ENCODE assay signal across 23 cellular contexts in the genomic region with DNA sequence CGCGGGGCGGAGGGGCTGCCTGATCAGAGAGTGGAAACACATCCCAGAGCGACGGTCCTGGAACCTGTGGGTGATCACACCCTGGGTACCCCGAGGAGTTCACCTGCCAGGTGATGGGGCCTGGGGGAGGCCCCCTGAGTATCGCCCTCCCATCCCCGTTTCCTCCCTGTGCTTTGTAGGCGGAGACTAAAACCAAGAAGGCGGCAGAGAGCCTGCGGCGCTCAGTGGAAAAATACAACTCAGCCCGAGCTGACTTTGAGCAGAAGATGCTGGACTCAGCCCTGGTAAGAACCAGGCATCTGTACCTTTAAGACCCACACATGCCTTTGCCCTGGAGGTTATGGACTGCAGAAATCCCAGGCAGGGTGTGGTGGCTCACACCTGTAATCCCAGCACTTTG. TPM values are rescaled to one million over a fixed set of nuclear protein-coding genes. Genes with fewer than 3 reads are reported as not detected.
DNase-seq lines count a peak whose midpoint lies in the region; ATAC-seq and TF ChIP-seq lines count a peak whose summit lies in the region.
"Had no signal": no experiment of that assay in that cellular context is flagged by ENCODE, and none has a peak within 500 bp of the region (broad histone marks: within the 10 kb centered on the region; RNA-seq: fewer than 3 reads in every experiment).

No MANE protein-coding gene starts in this region.

- H3K4me2 ChIP-seq in hepatocyte, result no peak overlapping the region
- H3K4me2 ChIP-seq: A549; BLaER1 treated with 17β-estradiol and CSF1 and Interleukin-3, amounts not matched to agents 10 nM and 100 nM had no signal

- no peak overlapping the region for H3K4me3 Mint-ChIP-seq in stimulated activated memory B cell treated with anti-CD40 and anti-IgM and Interleukin-4, amounts not matched to agents 10 μg/mL and 1 μg/mL and 100 μg/mL, for 72 hours
- H3K4me3 Mint-ChIP-seq: B cell; CD4-positive, alpha-beta T cell; CD8-positive, alpha-beta T cell had no signal

- TF ChIP-seq CTCF in dorsolateral prefrontal cortex (IDR thresholded peaks at IDR 0.05 in 54 of 56, conservative IDR thresholded peaks at IDR 0.05 in 2 of 56; ENCODE audit: low read depth in 1 of 56, partially characterized antibody in 56 of 56) (no peak), hepatocyte (IDR thresholded peaks at IDR 0.05; ENCODE audit: poor library complexity) (no peak)

- intact Hi-C loops in dorsolateral prefrontal cortex (cut with DNase I) (loop anchor here in 1 of 2 donors (5.0 kb wide), 1 partner anchor 63 kb away; no protein-coding TSS in a partner anchor), left ventricle myocardium superior (cut with micrococcal nuclease) (no loop called here)

- H3K27ac Mint-ChIP-seq in stimulated activated memory B cell treated with anti-CD40 and anti-IgM and Interleukin-4, amounts not matched to agents 10 μg/mL and 1 μg/mL and 100 μg/mL, for 72 hours, result peak overlapping the region; percentile 53
- H3K27ac Mint-ChIP-seq: CD4-positive, alpha-beta T cell; CD8-positive, alpha-beta T cell had no signal

- H2AFZ ChIP-seq in hepatocyte, result no peak overlapping the region

- H3K27ac ChIP-seq in dorsolateral prefrontal cortex (peak overlapping the region in 41 of 59 donors; percentile 2 to 77 (median 49)), temporal lobe (ENCODE audit: low read depth, low read length) (peak overlapping the region; percentile 40), hepatocyte (no peak overlapping the region)
- H3K27ac ChIP-seq: 22Rv1; A549; BLaER1 treated with 17β-estradiol and CSF1 and Interleukin-3, amounts not matched to agents 10 nM and 100 nM; C4-2B had no signal

- peaks cover 64% of the 10 kb centered on the region for H3K36me3 Mint-ChIP-seq in stimulated activated memory B cell treated with anti-CD40 and anti-IgM and Interleukin-4, amounts not matched to agents 10 μg/mL and 1 μg/mL and 100 μg/mL, for 72 hours

- no peaks in the 10 kb centered on the region for H3K4me1 ChIP-seq in hepatocyte (ENCODE audit: insufficient read depth)
- H3K4me1 ChIP-seq: Caco-2 had no signal

- ATAC-seq in stimulated activated memory B cell treated with anti-CD40 and anti-IgM and Interleukin-4, amounts not matched to agents 10 μg/mL and 1 μg/mL and 100 μg/mL, for 72 hours, result no peak
- ATAC-seq in GM19328 (IDR thresholded peaks at IDR 0.05; ENCODE audit: unreplicated experiment) (no peak), left ventricle myocardium superior (no peak)
- ATAC-seq: A549; CD8-positive, alpha-beta T cell; GM12878 had no signal

- H3K36me3 ChIP-seq in hepatocyte (replicated peaks; ENCODE audit: insufficient read depth, low read depth), result no peaks in the 10 kb centered on the region

- H3K27me3 Mint-ChIP-seq in stimulated activated memory B cell treated with anti-CD40 and anti-IgM and Interleukin-4, amounts not matched to agents 10 μg/mL and 1 μg/mL and 100 μg/mL, for 72 hours, result no peaks in the 10 kb centered on the region
- H3K27me3 Mint-ChIP-seq: B cell; CD4-positive, alpha-beta T cell had no signal

- peaks cover 31% of the 10 kb centered on the region for H3K4me1 Mint-ChIP-seq in stimulated activated memory B cell treated with anti-CD40 and anti-IgM and Interleukin-4, amounts not matched to agents 10 μg/mL and 1 μg/mL and 100 μg/mL, for 72 hours

- 90% methylated on average over 12 of the region's 13 CpGs for WGBS in hepatocyte (ENCODE audit: low lambda C conversion rate, missing lambda C conversion rate)

- peak; percentile 35 for DNase-seq in ELF-1 (ENCODE audit: low read depth, low spot score)
- DNase-seq in dorsolateral prefrontal cortex, result no peak
- DNase-seq in hepatocyte (ENCODE audit: low spot score), result no peak
- DNase-seq in left ventricle myocardium superior, result no peak
- DNase-seq: AML-193; Caco-2; Calu3; CD4-positive, alpha-beta T cell; CD8-positive, alpha-beta T cell; DMS79 treated with DMSO at 0.1 percent for 48 hours; GDM1 had no signal

- no peaks in the 10 kb centered on the region for H3K9me3 ChIP-seq in hepatocyte (ENCODE audit: low read depth)
- H3K9me3 ChIP-seq: A549; BLaER1 treated with 17β-estradiol and CSF1 and Interleukin-3, amounts not matched to agents 10 nM and 100 nM; Caco-2 had no signal

- H3K9me3 Mint-ChIP-seq in stimulated activated memory B cell treated with anti-CD40 and anti-IgM and Interleukin-4, amounts not matched to agents 10 μg/mL and 1 μg/mL and 100 μg/mL, for 72 hours, result no peaks in the 10 kb centered on the region
- H3K9me3 Mint-ChIP-seq: CD4-positive, alpha-beta T cell; CD8-positive, alpha-beta T cell had no signal

- H3K4me3 ChIP-seq in dorsolateral prefrontal cortex, result peak overlapping the region in 3 of 59 donors; percentile 8 to 27 (median 20)
- H3K4me3 ChIP-seq in hepatocyte, result no peak overlapping the region
- H3K4me3 ChIP-seq: A549; BLaER1 treated with 17β-estradiol and CSF1 and Interleukin-3, amounts not matched to agents 10 nM and 100 nM; GM12878 had no signal

- H4K20me1 ChIP-seq in hepatocyte (ENCODE audit: insufficient read depth, poor library complexity, severe bottlenecking), result no peaks in the 10 kb centered on the region

- no peaks in the 10 kb centered on the region for H3K9me2 ChIP-seq in hepatocyte (replicated peaks; ENCODE audit: insufficient read depth)

- no peaks in the 10 kb centered on the region for H3K79me2 ChIP-seq in hepatocyte

- H3K27me3 ChIP-seq in dorsolateral prefrontal cortex, result no peaks in the 10 kb centered on the region
- no peaks in the 10 kb centered on the region for H3K27me3 ChIP-seq in hepatocyte
- H3K27me3 ChIP-seq: BLaER1 treated with 17β-estradiol and CSF1 and Interleukin-3, amounts not matched to agents 10 nM and 100 nM had no signal

RNA-seq across cellular contexts. Expression of a gene that starts 19.3 kb away (rescaled TPM):
- 100 to 1,000 TPM in 21 of 120 experiments, 10 to 100 TPM in 99; 39.4 to 173 (median 76.8) TPM for total RNA-seq in dorsolateral prefrontal cortex
- 20.7 TPM for total RNA-seq in temporal lobe
- total RNA-seq in hepatocyte, result 2.1 and 2.2 TPM in 2 replicates
- 1.9 and 2.3 TPM in 2 replicates for polyA plus RNA-seq in hepatocyte
- total RNA-seq in left ventricle myocardium superior, result 0.97 TPM

RNA-seq across cellular contexts. Expression of a gene that starts 24.3 kb away (rescaled TPM):
- under 1 TPM in 2 of 120 experiments, not detected in 118; 0.56 to 0.67 TPM for total RNA-seq in dorsolateral prefrontal cortex
- not detected for total RNA-seq in temporal lobe
- total RNA-seq in hepatocyte, result 19.1 and 22.6 TPM in 2 replicates
- polyA plus RNA-seq in hepatocyte, result 14.6 and 16.7 TPM in 2 replicates
- not detected for total RNA-seq in left ventricle myocardium superior
- total RNA-seq: A172; B cell; CD8-positive, alpha-beta T cell; G401; GM12878 had no signal
- polyA plus RNA-seq: BJ, GM12878 had no signal

RNA-seq across cellular contexts. Expression of a gene that starts 50.7 kb away (rescaled TPM):
- 1 to 10 TPM in 36 of 120 experiments, under 1 TPM in 33, not detected in 51; 0.54 to 4.2 (median 1.0) TPM for total RNA-seq in dorsolateral prefrontal cortex
- total RNA-seq in temporal lobe, result not detected
- not detected in 2 replicates for total RNA-seq in hepatocyte
- 0.21 and 0.35 TPM in 2 replicates for polyA plus RNA-seq in hepatocyte
- total RNA-seq in left ventricle myocardium superior, result not detected
- total RNA-seq: A172, Caco-2, Calu3, G401 had no signal

RNA-seq across cellular contexts. Expression of a gene that starts 51.3 kb away (rescaled TPM):
- 100 to 1,000 TPM in 116 of 120 experiments, 10 to 100 TPM in 4; 88.0 to 219 (median 156) TPM for total RNA-seq in dorsolateral prefrontal cortex
- total RNA-seq in temporal lobe, result 62.2 TPM
- total RNA-seq in hepatocyte, result 7.7 and 9.5 TPM in 2 replicates
- polyA plus RNA-seq in hepatocyte, result 37.1 and 52.7 TPM in 2 replicates
- total RNA-seq in left ventricle myocardium superior, result 25.5 TPM

Comparison
In these comparisons a context has a peak if more than half of its experiments do, and no peak if none do; other contexts are left out.
1. RNA of a gene that starts 24.3 kb away (total RNA-seq): 19.1 to 22.6 TPM in hepatocyte; 0.56 to 0.67 TPM in dorsolateral prefrontal cortex, not detected in temporal lobe (single experiment) and not detected in left ventricle myocardium superior (single experiment); every median in the first group is over 10 times any median in the second.